In the genomic region with DNA sequence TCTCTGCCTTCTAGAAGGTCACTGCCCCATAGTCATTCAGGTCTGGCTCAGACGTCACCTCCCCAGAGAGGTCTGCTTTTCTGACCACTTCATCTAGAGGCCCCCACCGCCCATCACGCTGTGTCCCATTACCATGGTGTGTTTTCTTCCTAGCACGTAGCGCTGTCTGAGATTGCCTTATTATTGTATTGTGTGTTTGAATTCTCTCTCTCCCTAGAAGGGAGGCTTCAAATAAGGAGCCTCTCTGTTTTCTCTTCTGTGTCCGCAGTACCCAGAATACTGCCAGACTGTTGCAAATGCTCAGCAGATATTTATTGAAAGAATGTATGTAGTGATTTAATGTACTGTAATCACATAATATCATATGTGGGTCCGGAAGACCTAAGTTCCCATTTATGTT, we compare ENCODE assay signal across 11 cellular contexts.
"Had no signal": no experiment of that assay in that cellular context is flagged by ENCODE, and none has a peak within 500 bp of the region (broad histone marks: within the 10 kb centered on the region; RNA-seq: fewer than 3 reads in every experiment).

No MANE protein-coding gene starts in this region.

- H3K9me3 ChIP-seq: thyroid gland, vagina had no signal

- DNase-seq: activated CD4-positive, alpha-beta T cell treated with anti-CD3 and anti-CD28 coated beads, Interleukin-2, amount 50 U/mL, for 48 hours; activated CD4-positive, CD25-positive, alpha-beta regulatory T cell; activated CD8-positive, alpha-beta memory T cell treated with anti-CD3 and anti-CD28 coated beads, Interleukin-2, amount 10 ng/mL, durations not matched to agents 7 days and 5 days; activated naive CD4-positive, alpha-beta T cell treated with anti-CD3 and anti-CD28 coated beads for 36 hours; cortex of kidney; left colon; natural killer cell; stimulated activated CD4-positive, alpha-beta T cell treated with anti-CD3 and anti-CD28 coated beads, Interleukin-4, amount 100 ng/mL, for 1 hour; stimulated activated CD8-positive, alpha-beta memory T cell treated with anti-CD3 and anti-CD28 coated beads, Interleukin-4, amount 100 ng/mL, for 48 hours; thyroid gland had no signal

- H3K36me3 ChIP-seq: thyroid gland, vagina had no signal

- H3K27me3 ChIP-seq: thyroid gland, vagina had no signal

- H3K27ac ChIP-seq: thyroid gland, vagina had no signal

- H3K4me3 ChIP-seq: thyroid gland, vagina had no signal
